Comparison of ENCODE assay signal across 13 cellular contexts in the genomic region with DNA sequence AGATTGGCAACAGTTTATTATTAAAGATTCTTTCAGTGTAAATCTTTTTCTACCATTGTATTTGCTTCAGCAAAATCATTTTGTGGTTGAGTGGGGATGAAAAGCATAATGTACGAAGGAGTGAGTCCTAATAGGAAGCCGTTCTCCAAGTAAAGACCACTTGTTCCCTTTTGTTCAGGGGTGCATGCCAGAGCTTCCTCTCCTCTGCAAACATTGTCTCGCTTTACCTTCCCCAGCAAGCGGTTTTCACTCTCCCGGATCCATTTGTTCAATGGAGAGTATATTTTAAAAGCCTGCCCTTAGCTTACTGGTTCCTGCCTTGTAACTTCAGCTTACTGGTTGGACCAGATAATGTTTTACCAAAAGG.
DNase-seq lines count a peak whose midpoint lies in the region; FAIRE-seq and TF ChIP-seq lines count a peak whose summit lies in the region.
"Had no signal": no experiment of that assay in that cellular context is flagged by ENCODE, and none has a peak within 500 bp of the region (broad histone marks: within the 10 kb centered on the region; RNA-seq: fewer than 3 reads in every experiment).

No MANE protein-coding gene starts in this region.

- no peaks in the 10 kb centered on the region for H4K20me1 ChIP-seq in H1 (replicated peaks in 1 of 2; ENCODE audit: control insufficient read depth in 1 of 2, insufficient read depth in 2 of 2, low read length in 2 of 2)

- H3K4me2 ChIP-seq in H1 (ENCODE audit: insufficient read depth in 1 of 2, low read depth in 2 of 2, low read length in 2 of 2), result peak overlapping the region; percentile 15 to 53

- H2BK12ac ChIP-seq in H1 (ENCODE audit: low read depth, low read length), result no peak overlapping the region

- DNase-seq in NCI-H1092 treated with DMSO at 0.1 percent for 48 hours (lab: John Stamatoyannopoulos, UW), result peak; percentile 73
- no peak for DNase-seq in NCI-H1092 (lab: John Stamatoyannopoulos, UW)
- DNase-seq in SJCRH30, result peak; percentile 53 to 72
- DNase-seq in H1 (ENCODE audit: low read depth in 1 of 2, low spot score in 2 of 2), result no peak
- peak; percentile 73 for DNase-seq in pons (ENCODE audit: low spot score)
- no peak for DNase-seq in esophagus squamous epithelium (lab: John Stamatoyannopoulos, UW)
- DNase-seq in urothelium cell line (ENCODE audit: low spot score), result no peak
- DNase-seq in NCI-H2196 (lab: John Stamatoyannopoulos, UW; ENCODE audit: unreplicated experiment), result no peak
- DNase-seq: NCI-H187, SIG-M5 had no signal

- H3K36me3 ChIP-seq in SJCRH30 (no peaks in the 10 kb centered on the region), H1 (ENCODE audit: control insufficient read depth in 2 of 4, insufficient read depth in 4 of 4, low read length in 3 of 4) (peaks cover 0 to 5% (median 1%) of the 10 kb centered on the region in 4 experiments; a peak in 3 of 8 replicates), esophagus squamous epithelium (peaks cover 0 to 36% (median 3%) of the 10 kb centered on the region in 3 donors)

- H3K14ac ChIP-seq in H1 (ENCODE audit: insufficient read length), result no peak overlapping the region

- WGBS in H1 (ENCODE audit: extremely low coverage in 1 of 2, insufficient coverage in 1 of 2, insufficient read length in 1 of 2, insufficient replicate concordance in 2 of 2, low coverage in 1 of 2, low lambda C conversion rate in 2 of 2, missing lambda C conversion rate in 1 of 2), 2 experiments, result 39% methylated on average over 5 of the region's 5 CpGs; no CpG with 5 or more reads in 1 of the 2 experiments
- 45 to 66% methylated on average over 5 of the region's 5 CpGs for WGBS in esophagus squamous epithelium, 2 donors

- peaks cover 16% of the 10 kb centered on the region for H3K4me1 ChIP-seq in SJCRH30
- H3K4me1 ChIP-seq in H1 (replicated peaks in 1 of 4; ENCODE audit: control insufficient read depth in 3 of 4, insufficient read depth in 4 of 4, low read length in 3 of 4), result peaks cover 0 to 20% (median 10%) of the 10 kb centered on the region in 4 experiments; a peak in 3 of 7 replicates
- peaks cover 0 to 11% (median 3%) of the 10 kb centered on the region in 3 donors for H3K4me1 ChIP-seq in esophagus squamous epithelium
- H3K4me1 ChIP-seq: Peyer's patch had no signal

- H2AK5ac ChIP-seq in H1 (ENCODE audit: low read depth, low read length), result no peak overlapping the region

- H3K27ac ChIP-seq in SJCRH30 (peak overlapping the region; percentile 5; the same call in 1 of the 2 replicates), H1 (ENCODE audit: low read depth, low read length) (no peak overlapping the region), esophagus squamous epithelium (no peak overlapping the region)
- H3K27ac ChIP-seq: heart right ventricle, Peyer's patch, transverse colon had no signal

- no peak for TF ChIP-seq EP300 in H1 (IDR thresholded peaks at IDR 0.05; ENCODE audit: borderline replicate concordance in 1 of 2, low read depth in 2 of 2, low read length in 2 of 2)

- intact Hi-C loops in esophagus squamous epithelium (cut with DNase I), result loop anchor here (10.0 kb wide), 1 partner anchor 371 kb away; no protein-coding TSS in a partner anchor

- no peaks in the 10 kb centered on the region; the same call in 1 of the 2 replicates for H3K79me1 ChIP-seq in H1 (ENCODE audit: low read depth, low read length)

- no peak overlapping the region for H2AFZ ChIP-seq in H1 (ENCODE audit: low read length)

- H3K79me2 ChIP-seq in H1 (ENCODE audit: control insufficient read depth in 1 of 2, insufficient read depth in 2 of 2, low read length in 2 of 2), result no peaks in the 10 kb centered on the region

- H3K23ac ChIP-seq in H1 (ENCODE audit: insufficient read length), result no peak overlapping the region

- H4K5ac ChIP-seq in H1 (ENCODE audit: insufficient read length, low read depth, low read length), result no peak overlapping the region

- no peak overlapping the region for H4K8ac ChIP-seq in H1 (ENCODE audit: extremely low read depth, insufficient read depth, low read length)

- H3K27me3 ChIP-seq in SJCRH30 (no peaks in the 10 kb centered on the region), H1 (replicated peaks in 1 of 4; ENCODE audit: control insufficient read depth in 3 of 4, extremely low read depth in 1 of 4, insufficient read depth in 3 of 4, low read length in 3 of 4) (no peaks in the 10 kb centered on the region), esophagus squamous epithelium (no peaks in the 10 kb centered on the region)
- H3K27me3 ChIP-seq: heart right ventricle, Peyer's patch, transverse colon had no signal

- no peaks in the 10 kb centered on the region for H3K23me2 ChIP-seq in H1 (ENCODE audit: low read depth, low read length)

- H2BK5ac ChIP-seq in H1 (ENCODE audit: low read depth, low read length), result no peak overlapping the region

- no peak overlapping the region for H2BK15ac ChIP-seq in H1 (ENCODE audit: low read length)

- CTCF ChIA-PET in H1 (lab: Charles Lee; ENCODE audit: partially characterized antibody), result interaction anchor here (0.5 to 5.8 kb wide), 92 partner anchors 9 to 415 kb away, joined by 3 to 90 read pairs (median 5); partner anchors contain the start of gene XRN2

- TF ChIP-seq CTCF in H1 (IDR thresholded peaks at IDR 0.05; ENCODE audit: control extremely low read depth in 1 of 3, insufficient read depth in 1 of 3, low read depth in 1 of 3, low read length in 3 of 3), result no peak
- TF ChIP-seq CTCF in esophagus squamous epithelium (IDR thresholded peaks at IDR 0.05), result no peak

- TF ChIP-seq POLR2A in H1 (IDR thresholded peaks at IDR 0.05; ENCODE audit: control extremely low read depth in 1 of 2, low read depth in 2 of 2, low read length in 2 of 2) (no peak), esophagus squamous epithelium (IDR thresholded peaks at IDR 0.05) (no peak)

- no peak overlapping the region for H2BK20ac ChIP-seq in H1 (ENCODE audit: low read length)

- FAIRE-seq in H1 (lab: Jason Lieb, UNC), result no peak
- FAIRE-seq in urothelium cell line (lab: Jason Lieb, UNC), result no peak

- no peak overlapping the region for H4K91ac ChIP-seq in H1 (replicated peaks; ENCODE audit: insufficient read length, low read length)

- H3K4ac ChIP-seq in H1 (replicated peaks; ENCODE audit: insufficient read length, low read depth, low read length), result no peak overlapping the region

- POLR2A ChIA-PET in H1 (lab: Charles Lee; ENCODE audit: partially characterized antibody), result interaction anchor here (1.1 to 2.3 kb wide), 6 partner anchors 11 to 134 kb away, joined by 3 to 10 read pairs (median 4); partner anchors contain the start of genes KIZ and XRN2

- H3K4me3 ChIP-seq in SJCRH30, result peak overlapping the region; percentile 45
- peak overlapping the region in 1 of 4 experiments; percentile 43; a peak in 2 of 8 replicates for H3K4me3 ChIP-seq in H1 (ENCODE audit: extremely low read depth in 1 of 4, insufficient read depth in 2 of 4, low read depth in 3 of 4, low read length in 4 of 4)
- H3K4me3 ChIP-seq in esophagus squamous epithelium, result no peak overlapping the region
- H3K4me3 ChIP-seq: heart right ventricle, Peyer's patch, transverse colon had no signal

- no peak overlapping the region for H3K9ac ChIP-seq in H1 (replicated peaks in 1 of 4; ENCODE audit: extremely low read depth in 1 of 4, low read depth in 3 of 4, low read length in 3 of 4)

- H3K56ac ChIP-seq in H1 (replicated peaks; ENCODE audit: insufficient read length, low read depth, low read length), result no peak overlapping the region

- no peak for TF ChIP-seq RAD21 in H1 (IDR thresholded peaks at IDR 0.05 in 1 of 2, conservative IDR thresholded peaks at IDR 0.05 in 1 of 2; ENCODE audit: low read depth in 2 of 2, low read length in 2 of 2)

- no peaks in the 10 kb centered on the region for H3K9me3 ChIP-seq in SJCRH30 (replicated peaks)
- no peaks in the 10 kb centered on the region for H3K9me3 ChIP-seq in H1 (ENCODE audit: insufficient read depth in 2 of 2, low read depth in 1 of 2, low read length in 1 of 2)
- H3K9me3 ChIP-seq in esophagus squamous epithelium, result no peaks in the 10 kb centered on the region
- H3K9me3 ChIP-seq: heart right ventricle, Peyer's patch, transverse colon had no signal

- no peak overlapping the region for H2BK120ac ChIP-seq in H1 (replicated peaks; ENCODE audit: low read depth, low read length)

- peak overlapping the region; percentile 81 for H3K18ac ChIP-seq in H1 (ENCODE audit: extremely low read depth, low read length)

TF ChIP-seq in H1, 55 proteins besides CTCF, POLR2A, EP300 and RAD21:
- TF ChIP-seq NANOG (IDR thresholded peaks at IDR 0.05; ENCODE audit: insufficient read depth, low read depth, low read length, poor library complexity, severe bottlenecking) (no peak), HDAC6 (IDR thresholded peaks at IDR 0.05; ENCODE audit: low read depth, low read length) (no peak), CHD2 (IDR thresholded peaks at IDR 0.05; ENCODE audit: low read length) (no peak)

Comparison
In these comparisons a context has a peak if more than half of its experiments do, and no peak if none do; other contexts are left out.
1. DNase-seq: peak in NCI-H1092 treated with DMSO at 0.1 percent for 48 hours (single experiment), SJCRH30 (2 of 2) and pons (single experiment); none in NCI-H1092 (single experiment), H1 (0 of 2), esophagus squamous epithelium (single experiment), urothelium cell line (single experiment) and NCI-H2196 (single experiment).